ENCODE assay signal across 1 cellular context in the genomic region with DNA sequence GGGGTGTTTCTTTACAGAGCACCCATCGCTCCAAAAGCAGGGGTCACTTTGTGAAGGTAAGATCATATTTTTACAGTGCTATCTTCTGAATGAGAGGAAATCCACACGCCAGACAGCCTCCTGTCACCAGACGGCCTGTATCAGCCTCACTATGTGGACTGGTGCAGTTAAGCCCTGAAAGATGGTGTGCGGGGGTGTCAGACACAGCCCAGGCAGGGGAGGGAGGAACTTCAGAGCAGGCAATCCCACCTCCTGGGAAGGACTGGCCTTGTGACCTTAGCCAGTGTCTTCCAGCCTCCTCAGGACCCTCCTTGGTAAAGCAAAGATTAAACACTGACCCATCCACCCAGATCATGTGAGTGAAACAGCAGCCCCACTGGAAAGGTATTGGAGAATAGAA.
TF ChIP-seq lines count a peak whose summit lies in the region.

No MANE protein-coding gene starts in this region.

TF ChIP-seq in HCT116, 20 proteins besides CTCF, POLR2A, EP300 and RAD21:
- TF ChIP-seq CBX3 (IDR thresholded peaks at IDR 0.05; ENCODE audit: low read depth) = no peak
- no peak for TF ChIP-seq YY1 (IDR thresholded peaks at IDR 0.05; ENCODE audit: extremely low read depth, insufficient replicate concordance, low read depth, low read length)
- TF ChIP-seq TCF7L2 (IDR thresholded peaks at IDR 0.05; ENCODE audit: borderline replicate concordance, extremely low read depth, insufficient read depth, insufficient read length) = no peak
- TF ChIP-seq, protein P1, sequence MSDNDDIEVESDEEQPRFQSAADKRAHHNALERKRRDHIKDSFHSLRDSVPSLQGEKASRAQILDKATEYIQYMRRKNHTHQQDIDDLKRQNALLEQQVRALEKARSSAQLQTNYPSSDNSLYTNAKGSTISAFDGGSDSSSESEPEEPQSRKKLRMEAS (IDR thresholded peaks at IDR 0.05) = no peak
- no peak for TF ChIP-seq SP1 (IDR thresholded peaks at IDR 0.05; ENCODE audit: low read depth)
- TF ChIP-seq, protein P2, sequence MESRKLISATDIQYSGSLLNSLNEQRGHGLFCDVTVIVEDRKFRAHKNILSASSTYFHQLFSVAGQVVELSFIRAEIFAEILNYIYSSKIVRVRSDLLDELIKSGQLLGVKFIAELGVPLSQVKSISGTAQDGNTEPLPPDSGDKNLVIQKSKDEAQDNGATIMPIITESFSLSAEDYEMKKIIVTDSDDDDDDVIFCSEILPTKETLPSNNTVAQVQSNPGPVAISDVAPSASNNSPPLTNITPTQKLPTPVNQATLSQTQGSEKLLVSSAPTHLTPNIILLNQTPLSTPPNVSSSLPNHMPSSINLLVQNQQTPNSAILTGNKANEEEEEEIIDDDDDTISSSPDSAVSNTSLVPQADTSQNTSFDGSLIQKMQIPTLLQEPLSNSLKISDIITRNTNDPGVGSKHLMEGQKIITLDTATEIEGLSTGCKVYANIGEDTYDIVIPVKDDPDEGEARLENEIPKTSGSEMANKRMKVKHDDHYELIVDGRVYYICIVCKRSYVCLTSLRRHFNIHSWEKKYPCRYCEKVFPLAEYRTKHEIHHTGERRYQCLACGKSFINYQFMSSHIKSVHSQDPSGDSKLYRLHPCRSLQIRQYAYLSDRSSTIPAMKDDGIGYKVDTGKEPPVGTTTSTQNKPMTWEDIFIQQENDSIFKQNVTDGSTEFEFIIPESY (IDR thresholded peaks at IDR 0.05; ENCODE audit: extremely low read depth, insufficient replicate concordance, low read length) = no peak
- TF ChIP-seq FOSL1 (IDR thresholded peaks at IDR 0.05; ENCODE audit: low read depth) = no peak
- no peak for TF ChIP-seq SRF (IDR thresholded peaks at IDR 0.05; ENCODE audit: low read depth)
- TF ChIP-seq, protein P3, sequence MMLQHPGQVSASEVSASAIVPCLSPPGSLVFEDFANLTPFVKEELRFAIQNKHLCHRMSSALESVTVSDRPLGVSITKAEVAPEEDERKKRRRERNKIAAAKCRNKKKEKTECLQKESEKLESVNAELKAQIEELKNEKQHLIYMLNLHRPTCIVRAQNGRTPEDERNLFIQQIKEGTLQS (IDR thresholded peaks at IDR 0.05) = no peak
- no peak for TF ChIP-seq EZH2phosphoT487 (IDR thresholded peaks at IDR 0.05; ENCODE audit: borderline replicate concordance)
- no peak for TF ChIP-seq ELF1 (IDR thresholded peaks at IDR 0.05; ENCODE audit: borderline replicate concordance, low read depth)
- TF ChIP-seq SIN3A (IDR thresholded peaks at IDR 0.05; ENCODE audit: low read depth) = no peak
- no peak for TF ChIP-seq ZFX (IDR thresholded peaks at IDR 0.05)
- no peak for TF ChIP-seq EZH2 (IDR thresholded peaks at IDR 0.05)
- no peak for TF ChIP-seq POLR2AphosphoS5 (IDR thresholded peaks at IDR 0.05; ENCODE audit: low read depth, low read length)
- no peak for TF ChIP-seq JUND (IDR thresholded peaks at IDR 0.05)
- no peak for TF ChIP-seq ZNF274 (IDR thresholded peaks at IDR 0.05; ENCODE audit: low read depth, low read length)
- TF ChIP-seq, protein P4, sequence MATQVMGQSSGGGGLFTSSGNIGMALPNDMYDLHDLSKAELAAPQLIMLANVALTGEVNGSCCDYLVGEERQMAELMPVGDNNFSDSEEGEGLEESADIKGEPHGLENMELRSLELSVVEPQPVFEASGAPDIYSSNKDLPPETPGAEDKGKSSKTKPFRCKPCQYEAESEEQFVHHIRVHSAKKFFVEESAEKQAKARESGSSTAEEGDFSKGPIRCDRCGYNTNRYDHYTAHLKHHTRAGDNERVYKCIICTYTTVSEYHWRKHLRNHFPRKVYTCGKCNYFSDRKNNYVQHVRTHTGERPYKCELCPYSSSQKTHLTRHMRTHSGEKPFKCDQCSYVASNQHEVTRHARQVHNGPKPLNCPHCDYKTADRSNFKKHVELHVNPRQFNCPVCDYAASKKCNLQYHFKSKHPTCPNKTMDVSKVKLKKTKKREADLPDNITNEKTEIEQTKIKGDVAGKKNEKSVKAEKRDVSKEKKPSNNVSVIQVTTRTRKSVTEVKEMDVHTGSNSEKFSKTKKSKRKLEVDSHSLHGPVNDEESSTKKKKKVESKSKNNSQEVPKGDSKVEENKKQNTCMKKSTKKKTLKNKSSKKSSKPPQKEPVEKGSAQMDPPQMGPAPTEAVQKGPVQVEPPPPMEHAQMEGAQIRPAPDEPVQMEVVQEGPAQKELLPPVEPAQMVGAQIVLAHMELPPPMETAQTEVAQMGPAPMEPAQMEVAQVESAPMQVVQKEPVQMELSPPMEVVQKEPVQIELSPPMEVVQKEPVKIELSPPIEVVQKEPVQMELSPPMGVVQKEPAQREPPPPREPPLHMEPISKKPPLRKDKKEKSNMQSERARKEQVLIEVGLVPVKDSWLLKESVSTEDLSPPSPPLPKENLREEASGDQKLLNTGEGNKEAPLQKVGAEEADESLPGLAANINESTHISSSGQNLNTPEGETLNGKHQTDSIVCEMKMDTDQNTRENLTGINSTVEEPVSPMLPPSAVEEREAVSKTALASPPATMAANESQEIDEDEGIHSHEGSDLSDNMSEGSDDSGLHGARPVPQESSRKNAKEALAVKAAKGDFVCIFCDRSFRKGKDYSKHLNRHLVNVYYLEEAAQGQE (IDR thresholded peaks at IDR 0.05; ENCODE audit: low read depth) = no peak
- TF ChIP-seq CEBPB (IDR thresholded peaks at IDR 0.05; ENCODE audit: low read depth) = no peak
